19 cellular contexts compared by ENCODE assay signal in genomic region chr4:165787516-165788274, GRCh38.
DNase-seq lines count a peak whose midpoint lies in the region; ATAC-seq and TF ChIP-seq lines count a peak whose summit lies in the region.
"Had no signal": no experiment of that assay in that cellular context is flagged by ENCODE, and none has a peak within 500 bp of the region (broad histone marks: within the 10 kb centered on the region; RNA-seq: fewer than 3 reads in every experiment).

No MANE protein-coding gene starts in this region.

- intact Hi-C loops in Right ventricle myocardium inferior (cut with DNase I): no loop called here
- intact Hi-C loops in activated CD8-positive, alpha-beta T cell treated with anti-CD3 and anti-CD28 coated beads for 36 hours (cut with micrococcal nuclease): no loop called here

- H3K9me3 Mint-ChIP-seq in activated CD8-positive, alpha-beta T cell treated with anti-CD3 and anti-CD28 coated beads for 36 hours: peaks cover 1% of the 10 kb centered on the region

- peaks cover 0 to 28% of the 10 kb centered on the region in 2 donors for H3K4me1 ChIP-seq in right atrium auricular region
- H3K4me1 ChIP-seq: BLaER1 treated with 17β-estradiol and CSF1 and Interleukin-3, amounts not matched to agents 10 nM and 100 nM had no signal

- peak overlapping the region; percentile 47 to 72 for H3K27ac ChIP-seq in right atrium auricular region
- H3K27ac ChIP-seq: BLaER1 treated with 17β-estradiol and CSF1 and Interleukin-3, amounts not matched to agents 10 nM and 100 nM; GM23248 had no signal

- TF ChIP-seq CTCF in right atrium auricular region (IDR thresholded peaks at IDR 0.05): no peak
- TF ChIP-seq CTCF in epithelial cell of esophagus (IDR thresholded peaks at IDR 0.05; ENCODE audit: insufficient read depth, low read depth, low read length, missing control alignments): no peak
- no peak for TF ChIP-seq CTCF in activated CD8-positive, alpha-beta T cell treated with anti-CD3 and anti-CD28 coated beads for 36 hours (IDR thresholded peaks at IDR 0.05)

- no peaks in the 10 kb centered on the region for H3K27me3 ChIP-seq in right atrium auricular region
- H3K27me3 ChIP-seq: BLaER1 treated with 17β-estradiol and CSF1 and Interleukin-3, amounts not matched to agents 10 nM and 100 nM had no signal

- CTCF ChIA-PET in activated CD8-positive, alpha-beta T cell treated with anti-CD3 and anti-CD28 coated beads for 36 hours (lab: Charles Lee): no interaction called here

- no peaks in the 10 kb centered on the region for H3K36me3 Mint-ChIP-seq in activated CD8-positive, alpha-beta T cell treated with anti-CD3 and anti-CD28 coated beads for 36 hours (ENCODE audit: low read depth)
- H3K36me3 Mint-ChIP-seq: CD8-positive, alpha-beta T cell had no signal

- no peak for DNase-seq in right atrium auricular region (ENCODE audit: low spot score)
- DNase-seq in Right ventricle myocardium inferior (ENCODE audit: missing footprints): no peak
- peak; percentile 56 for DNase-seq in NCI-H226
- DNase-seq in epithelial cell of esophagus (ENCODE audit: low read depth): peak; percentile 27
- no peak for DNase-seq in activated CD8-positive, alpha-beta T cell treated with anti-CD3 and anti-CD28 coated beads for 36 hours
- no peak for DNase-seq in islet precursor cell
- DNase-seq: Calu3; CD8-positive, alpha-beta T cell; EL; GM23248; HCEC 1CT; NCI-H1436 treated with DMSO at 0.1 percent for 48 hours; NCI-H2029; NCI-H2171 treated with DMSO at 0.1 percent for 48 hours; NCI-H510A treated with DMSO at 0.1 percent for 48 hours; NCI-H82 had no signal

- no peak overlapping the region for H3K4me3 Mint-ChIP-seq in activated CD8-positive, alpha-beta T cell treated with anti-CD3 and anti-CD28 coated beads for 36 hours
- H3K4me3 Mint-ChIP-seq: CD8-positive, alpha-beta T cell had no signal

- H3K36me3 ChIP-seq in right atrium auricular region: no peaks in the 10 kb centered on the region
- H3K36me3 ChIP-seq: BLaER1 treated with 17β-estradiol and CSF1 and Interleukin-3, amounts not matched to agents 10 nM and 100 nM had no signal

- H3K27me3 Mint-ChIP-seq in activated CD8-positive, alpha-beta T cell treated with anti-CD3 and anti-CD28 coated beads for 36 hours: no peaks in the 10 kb centered on the region

- no peaks in the 10 kb centered on the region for H3K9me3 ChIP-seq in right atrium auricular region
- H3K9me3 ChIP-seq: BLaER1 treated with 17β-estradiol and CSF1 and Interleukin-3, amounts not matched to agents 10 nM and 100 nM had no signal

- H3K27ac Mint-ChIP-seq in activated CD8-positive, alpha-beta T cell treated with anti-CD3 and anti-CD28 coated beads for 36 hours: no peak overlapping the region
- H3K27ac Mint-ChIP-seq: CD8-positive, alpha-beta T cell had no signal

- no peak for ATAC-seq in Right ventricle myocardium inferior
- no peak for ATAC-seq in activated CD8-positive, alpha-beta T cell treated with anti-CD3 and anti-CD28 coated beads for 36 hours
- ATAC-seq in HG02623 (IDR thresholded peaks at IDR 0.05; ENCODE audit: unreplicated experiment): no peak
- ATAC-seq: CD8-positive, alpha-beta T cell; K562 had no signal

- H3K4me3 ChIP-seq in right atrium auricular region: no peak overlapping the region
- H3K4me3 ChIP-seq in epithelial cell of esophagus (ENCODE audit: low read length): no peak overlapping the region
- H3K4me3 ChIP-seq: BLaER1 treated with 17β-estradiol and CSF1 and Interleukin-3, amounts not matched to agents 10 nM and 100 nM; GM23248; K562 had no signal

- H3K4me1 Mint-ChIP-seq in activated CD8-positive, alpha-beta T cell treated with anti-CD3 and anti-CD28 coated beads for 36 hours (ENCODE audit: low read depth): no peaks in the 10 kb centered on the region

- POLR2A ChIA-PET in activated CD8-positive, alpha-beta T cell treated with anti-CD3 and anti-CD28 coated beads for 36 hours (lab: Charles Lee): no interaction called here

Comparison
In these comparisons a context has a peak if more than half of its experiments do, and no peak if none do; other contexts are left out.
1. DNase-seq: peak in NCI-H226 (single experiment) and epithelial cell of esophagus (single experiment); none in right atrium auricular region (single experiment), Right ventricle myocardium inferior (single experiment), activated CD8-positive, alpha-beta T cell treated with anti-CD3 and anti-CD28 coated beads for 36 hours (single experiment) and islet precursor cell (single experiment).